ENCODE assay signal across 8 cellular contexts in genomic region chr11:133928628-133929059, GRCh38. TPM values are rescaled to one million over a fixed set of nuclear protein-coding genes. Genes with fewer than 3 reads are reported as not detected.
DNase-seq lines count a peak whose midpoint lies in the region; ATAC-seq and TF ChIP-seq lines count a peak whose summit lies in the region.

No MANE protein-coding gene starts in this region.

- no peaks in the 10 kb centered on the region for H3K27me3 ChIP-seq in BE2C

- H3K4me1 Mint-ChIP-seq in T-helper 2 cell treated with Interferon-gamma antibody and Interleukin-4, amounts not matched to agents 5 μg/mL and 100 μg/mL, for 36 hours (ENCODE audit: low read depth): peaks cover 27% of the 10 kb centered on the region
- peaks cover 20% of the 10 kb centered on the region for H3K4me1 Mint-ChIP-seq in central memory CD8-positive, alpha-beta T cell
- peaks cover 44% of the 10 kb centered on the region for H3K4me1 Mint-ChIP-seq in stimulated activated naive CD8-positive, alpha-beta T cell treated with anti-CD3 and anti-CD28 coated beads, Interleukin-15, amount 100 ng/mL, for 72 hours

- peak overlapping the region; percentile 81 for H3K4me3 Mint-ChIP-seq in T-helper 2 cell treated with Interferon-gamma antibody and Interleukin-4, amounts not matched to agents 5 μg/mL and 100 μg/mL, for 36 hours
- H3K4me3 Mint-ChIP-seq in central memory CD8-positive, alpha-beta T cell: peak overlapping the region; percentile 81
- H3K4me3 Mint-ChIP-seq in stimulated activated naive CD8-positive, alpha-beta T cell treated with anti-CD3 and anti-CD28 coated beads, Interleukin-15, amount 100 ng/mL, for 72 hours: peak overlapping the region; percentile 85 to 86

- DNase-seq in BE2C: peak; percentile 52
- peak; percentile 86 for DNase-seq in T-helper 2 cell treated with Interferon-gamma antibody and Interleukin-4, amounts not matched to agents 5 μg/mL and 100 μg/mL, for 36 hours (ENCODE audit: low spot score)
- no peak for DNase-seq in central memory CD8-positive, alpha-beta T cell (ENCODE audit: low spot score in 2 of 2)
- peak; percentile 52 to 88 for DNase-seq in stimulated activated naive CD8-positive, alpha-beta T cell treated with anti-CD3 and anti-CD28 coated beads, Interleukin-15, amount 100 ng/mL, for 72 hours
- no peak for DNase-seq in cerebellar cortex (ENCODE audit: low spot score)
- DNase-seq in iPS-NIHi11 (ENCODE audit: low spot score): no peak

- peaks cover 38% of the 10 kb centered on the region for H3K4me1 ChIP-seq in BE2C

- H3K4me3 ChIP-seq in BE2C (ENCODE audit: low read depth, low read length): no peak overlapping the region

- H3K27ac Mint-ChIP-seq in T-helper 2 cell treated with Interferon-gamma antibody and Interleukin-4, amounts not matched to agents 5 μg/mL and 100 μg/mL, for 36 hours: peak overlapping the region; percentile 88
- H3K27ac Mint-ChIP-seq in central memory CD8-positive, alpha-beta T cell (ENCODE audit: low read depth): no peak overlapping the region
- H3K27ac Mint-ChIP-seq in stimulated activated naive CD8-positive, alpha-beta T cell treated with anti-CD3 and anti-CD28 coated beads, Interleukin-15, amount 100 ng/mL, for 72 hours: peak overlapping the region in 1 of 2 donors; percentile 70

- ATAC-seq in HG02759 (IDR thresholded peaks at IDR 0.05; ENCODE audit: unreplicated experiment): peak; percentile 41
- ATAC-seq in central memory CD8-positive, alpha-beta T cell (replicated peaks; ENCODE audit: extremely low read depth, poor library complexity, severe bottlenecking): peak; percentile 68
- ATAC-seq in stimulated activated naive CD8-positive, alpha-beta T cell treated with anti-CD3 and anti-CD28 coated beads, Interleukin-15, amount 100 ng/mL, for 72 hours: peak; percentile 89
- ATAC-seq in HG03469 (IDR thresholded peaks at IDR 0.05; ENCODE audit: unreplicated experiment): no peak

- TF ChIP-seq CTCF in BE2C (IDR thresholded peaks at IDR 0.05; ENCODE audit: low read depth, low read length): no peak

- no peaks in the 10 kb centered on the region for H3K27me3 Mint-ChIP-seq in T-helper 2 cell treated with Interferon-gamma antibody and Interleukin-4, amounts not matched to agents 5 μg/mL and 100 μg/mL, for 36 hours (ENCODE audit: low read depth)
- no peaks in the 10 kb centered on the region for H3K27me3 Mint-ChIP-seq in central memory CD8-positive, alpha-beta T cell
- no peaks in the 10 kb centered on the region for H3K27me3 Mint-ChIP-seq in stimulated activated naive CD8-positive, alpha-beta T cell treated with anti-CD3 and anti-CD28 coated beads, Interleukin-15, amount 100 ng/mL, for 72 hours

- H3K36me3 ChIP-seq in BE2C: peaks cover 80% of the 10 kb centered on the region

- peaks cover 58% of the 10 kb centered on the region for H3K36me3 Mint-ChIP-seq in T-helper 2 cell treated with Interferon-gamma antibody and Interleukin-4, amounts not matched to agents 5 μg/mL and 100 μg/mL, for 36 hours (ENCODE audit: low read depth)
- peaks cover 7% of the 10 kb centered on the region for H3K36me3 Mint-ChIP-seq in central memory CD8-positive, alpha-beta T cell (ENCODE audit: insufficient read depth)

- H3K9me3 Mint-ChIP-seq in T-helper 2 cell treated with Interferon-gamma antibody and Interleukin-4, amounts not matched to agents 5 μg/mL and 100 μg/mL, for 36 hours: no peaks in the 10 kb centered on the region
- H3K9me3 Mint-ChIP-seq in central memory CD8-positive, alpha-beta T cell: no peaks in the 10 kb centered on the region
- no peaks in the 10 kb centered on the region for H3K9me3 Mint-ChIP-seq in stimulated activated naive CD8-positive, alpha-beta T cell treated with anti-CD3 and anti-CD28 coated beads, Interleukin-15, amount 100 ng/mL, for 72 hours

- H3K9me3 ChIP-seq in BE2C: no peaks in the 10 kb centered on the region

RNA-seq across cellular contexts. Expression of gene IGSF9B, which starts 28.1 kb away (rescaled TPM):
- polyA plus RNA-seq in BE2C (2012; ENCODE audit: insufficient read depth, insufficient read length, low read depth): 112 TPM

Comparison
In these comparisons a context has a peak if more than half of its experiments do, and no peak if none do; other contexts are left out.
1. DNase-seq: peak in BE2C (single experiment), T-helper 2 cell treated with Interferon-gamma antibody and Interleukin-4, amounts not matched to agents 5 μg/mL and 100 μg/mL, for 36 hours (single experiment) and stimulated activated naive CD8-positive, alpha-beta T cell treated with anti-CD3 and anti-CD28 coated beads, Interleukin-15, amount 100 ng/mL, for 72 hours (2 of 2); none in central memory CD8-positive, alpha-beta T cell (0 of 2), cerebellar cortex (single experiment) and iPS-NIHi11 (single experiment).
2. Peak in every context shown above with its lines, with median percentiles within 50 percentile points of each other: H3K4me3 Mint-ChIP-seq.